Comparison of ENCODE assay signal across 34 cellular contexts in the genomic region with DNA sequence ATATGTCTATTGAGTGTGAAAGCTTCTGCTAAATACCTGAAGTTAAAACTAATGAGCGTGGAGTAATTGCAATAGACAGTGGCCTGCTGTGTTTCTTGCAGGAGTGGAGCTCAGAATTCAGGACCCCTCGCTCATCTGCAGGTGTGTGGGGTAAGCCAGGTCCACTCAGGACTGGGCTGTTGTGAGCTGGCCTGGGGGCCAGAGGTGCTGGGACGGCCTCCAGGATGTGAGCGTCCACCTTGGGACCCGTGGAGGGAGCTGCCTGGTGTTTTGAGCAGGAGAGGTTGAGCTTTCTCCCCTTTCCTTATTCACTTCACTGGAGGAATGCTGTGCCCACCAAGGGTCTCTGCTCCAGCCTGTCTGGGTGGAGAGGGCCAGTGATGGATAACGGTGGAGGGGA.
"Had no signal": no experiment of that assay in that cellular context is flagged by ENCODE, and none has a peak within 500 bp of the region (broad histone marks: within the 10 kb centered on the region; RNA-seq: fewer than 3 reads in every experiment).

No MANE protein-coding gene starts in this region.

- H3K27ac ChIP-seq: KMS-11 had no signal

- H3K9me3 ChIP-seq: MG63 had no signal

- H3K36me3 ChIP-seq: MG63 had no signal

- H3K9ac ChIP-seq: KMS-11 had no signal

- H3K4me2 ChIP-seq: KMS-11 had no signal

- H3K4me3 ChIP-seq: MG63 had no signal

- DNase-seq: Karpas-422, Kasumi-1, MG63, MM.1S, MV-4-11, NCI-H1048, NCI-H1092, NCI-H1092 treated with DMSO at 0.1 percent for 48 hours, NCI-H1105, NCI-H1105 treated with DMSO at 0.1 percent for 48 hours, NCI-H1417, NCI-H1417 treated with DMSO at 0.1 percent for 48 hours, NCI-H1436, NCI-H1436 treated with DMSO at 0.1 percent for 48 hours, NCI-H146, NCI-H1694, NCI-H1694 treated with DMSO at 0.1 percent for 48 hours, NCI-H187, NCI-H187 treated with DMSO at 0.1 percent for 48 hours, NCI-H1930, NCI-H2029, NCI-H2029 treated with DMSO at 0.1 percent for 48 hours, NCI-H2081, NCI-H2081 treated with DMSO at 0.1 percent for 48 hours, NCI-H2107, NCI-H2171, NCI-H2171 treated with DMSO at 0.1 percent for 48 hours, NCI-H2227 treated with DMSO at 0.1 percent for 48 hours, NCI-H226, NCI-H345, NCI-H446, NCI-H446 treated with DMSO at 0.1 percent for 48 hours, NCI-H510A had no signal
